9 cellular contexts compared by ENCODE assay signal in genomic region chr22:22802346-22802970, GRCh38.
A peak's percentile ranks its signal among the peaks of the same experiment; 100 is the strongest.
DNase-seq lines count a peak whose midpoint lies in the region; ATAC-seq and TF ChIP-seq lines count a peak whose summit lies in the region.
"Had no signal": no experiment of that assay in that cellular context is flagged by ENCODE, and none has a peak within 500 bp of the region (broad histone marks: within the 10 kb centered on the region; RNA-seq: fewer than 3 reads in every experiment).

No MANE protein-coding gene starts in this region.

- no peak overlapping the region for H3K27ac Mint-ChIP-seq in activated CD8-positive, alpha-beta T cell treated with anti-CD3 and anti-CD28 coated beads, Interleukin-2, amount 10 ng/mL, durations not matched to agents 7 days and 5 days
- peak overlapping the region in 2 of 10 donors; percentile 4 to 57 for H3K27ac Mint-ChIP-seq in naive thymus-derived CD8-positive, alpha-beta T cell
- H3K27ac Mint-ChIP-seq: stimulated activated memory B cell treated with anti-CD40 and anti-IgM and Interleukin-4, amounts not matched to agents 10 μg/mL and 1 μg/mL and 100 μg/mL, for 72 hours had no signal

- peak; percentile 27 for TF ChIP-seq CTCF in HL-60 (IDR thresholded peaks at IDR 0.05; ENCODE audit: insufficient read depth, low read length)

- peak; percentile 73 for ATAC-seq in activated CD8-positive, alpha-beta T cell treated with anti-CD3 and anti-CD28 coated beads, Interleukin-2, amount 10 ng/mL, durations not matched to agents 7 days and 5 days
- ATAC-seq in naive thymus-derived CD8-positive, alpha-beta T cell: peak; percentile 64 to 70
- ATAC-seq in GM19395 (IDR thresholded peaks at IDR 0.05; ENCODE audit: unreplicated experiment): no peak
- ATAC-seq: stimulated activated memory B cell treated with anti-CD40 and anti-IgM and Interleukin-4, amounts not matched to agents 10 μg/mL and 1 μg/mL and 100 μg/mL, for 72 hours had no signal

- peak; percentile 24 to 46 for DNase-seq in NCI-H526 (lab: John Stamatoyannopoulos, UW)
- no peak for DNase-seq in NCI-H526 treated with DMSO at 0.1 percent for 48 hours (lab: John Stamatoyannopoulos, UW)
- no peak for DNase-seq in HL-60 (ENCODE audit: low read depth in 1 of 2, low spot score in 1 of 2)
- DNase-seq in activated CD8-positive, alpha-beta T cell treated with anti-CD3 and anti-CD28 coated beads, Interleukin-2, amount 10 ng/mL, durations not matched to agents 7 days and 5 days: peak; percentile 71
- DNase-seq in naive thymus-derived CD8-positive, alpha-beta T cell: peak in 6 of 10 donors; percentile 44 to 72 (median 54)
- DNase-seq in NCI-H2029 (lab: John Stamatoyannopoulos, UW): no peak
- no peak for DNase-seq in superior temporal gyrus (ENCODE audit: extremely low spot score)

- peaks cover 22% of the 10 kb centered on the region for H3K27me3 Mint-ChIP-seq in activated CD8-positive, alpha-beta T cell treated with anti-CD3 and anti-CD28 coated beads, Interleukin-2, amount 10 ng/mL, durations not matched to agents 7 days and 5 days (ENCODE audit: low read depth)
- no peaks in the 10 kb centered on the region for H3K27me3 Mint-ChIP-seq in naive thymus-derived CD8-positive, alpha-beta T cell

- H3K36me3 Mint-ChIP-seq in activated CD8-positive, alpha-beta T cell treated with anti-CD3 and anti-CD28 coated beads, Interleukin-2, amount 10 ng/mL, durations not matched to agents 7 days and 5 days (ENCODE audit: low read depth): no peaks in the 10 kb centered on the region
- no peaks in the 10 kb centered on the region for H3K36me3 Mint-ChIP-seq in naive thymus-derived CD8-positive, alpha-beta T cell
- H3K36me3 Mint-ChIP-seq: stimulated activated memory B cell treated with anti-CD40 and anti-IgM and Interleukin-4, amounts not matched to agents 10 μg/mL and 1 μg/mL and 100 μg/mL, for 72 hours had no signal

- CTCF ChIA-PET in activated CD8-positive, alpha-beta T cell treated with anti-CD3 and anti-CD28 coated beads, Interleukin-2, amount 10 ng/mL, durations not matched to agents 7 days and 5 days (lab: Charles Lee): interaction anchor here (0.7 to 5.4 kb wide), 39 partner anchors 10 to 209 kb away, joined by 3 to 93 read pairs (median 7); no protein-coding TSS in a partner anchor

- H3K9me3 Mint-ChIP-seq in activated CD8-positive, alpha-beta T cell treated with anti-CD3 and anti-CD28 coated beads, Interleukin-2, amount 10 ng/mL, durations not matched to agents 7 days and 5 days (ENCODE audit: insufficient read depth): no peaks in the 10 kb centered on the region
- H3K9me3 Mint-ChIP-seq in naive thymus-derived CD8-positive, alpha-beta T cell: no peaks in the 10 kb centered on the region
- H3K9me3 Mint-ChIP-seq: stimulated activated memory B cell treated with anti-CD40 and anti-IgM and Interleukin-4, amounts not matched to agents 10 μg/mL and 1 μg/mL and 100 μg/mL, for 72 hours had no signal

- H3K27ac ChIP-seq in HL-60 (replicated peaks): no peak overlapping the region

- H3K4me1 Mint-ChIP-seq in activated CD8-positive, alpha-beta T cell treated with anti-CD3 and anti-CD28 coated beads, Interleukin-2, amount 10 ng/mL, durations not matched to agents 7 days and 5 days (ENCODE audit: low read depth): peaks cover 2% of the 10 kb centered on the region
- peaks cover 10 to 31% (median 28%) of the 10 kb centered on the region in 4 donors for H3K4me1 Mint-ChIP-seq in naive thymus-derived CD8-positive, alpha-beta T cell

- POLR2A ChIA-PET in activated CD8-positive, alpha-beta T cell treated with anti-CD3 and anti-CD28 coated beads, Interleukin-2, amount 10 ng/mL, durations not matched to agents 7 days and 5 days (lab: Charles Lee): interaction anchor here (0.6 to 0.7 kb wide), 2 partner anchors 35 to 81 kb away, joined by 3 read pairs; no protein-coding TSS in a partner anchor
- POLR2A ChIA-PET in naive thymus-derived CD8-positive, alpha-beta T cell (lab: Charles Lee): interaction anchor here (0.9 kb wide), 1 partner anchor 18 kb away, joined by 3 read pairs; no protein-coding TSS in a partner anchor

- peaks cover 5% of the 10 kb centered on the region for H3K27me3 ChIP-seq in HL-60 (ENCODE audit: insufficient read depth, poor library complexity, severe bottlenecking)

- no peak overlapping the region for H3K4me3 ChIP-seq in HL-60 (replicated peaks; ENCODE audit: insufficient read depth, low read length)

- no peak overlapping the region for H3K4me3 Mint-ChIP-seq in activated CD8-positive, alpha-beta T cell treated with anti-CD3 and anti-CD28 coated beads, Interleukin-2, amount 10 ng/mL, durations not matched to agents 7 days and 5 days
- H3K4me3 Mint-ChIP-seq in naive thymus-derived CD8-positive, alpha-beta T cell: no peak overlapping the region
- H3K4me3 Mint-ChIP-seq: stimulated activated memory B cell treated with anti-CD40 and anti-IgM and Interleukin-4, amounts not matched to agents 10 μg/mL and 1 μg/mL and 100 μg/mL, for 72 hours had no signal

Comparison
In these comparisons a context has a peak if more than half of its experiments do, and no peak if none do; other contexts are left out.
1. DNase-seq: peak in NCI-H526 (2 of 2), activated CD8-positive, alpha-beta T cell treated with anti-CD3 and anti-CD28 coated beads, Interleukin-2, amount 10 ng/mL, durations not matched to agents 7 days and 5 days (single experiment) and naive thymus-derived CD8-positive, alpha-beta T cell (6 of 10); none in NCI-H526 treated with DMSO at 0.1 percent for 48 hours (single experiment), HL-60 (0 of 2), NCI-H2029 (single experiment) and superior temporal gyrus (single experiment).